In the genomic region with DNA sequence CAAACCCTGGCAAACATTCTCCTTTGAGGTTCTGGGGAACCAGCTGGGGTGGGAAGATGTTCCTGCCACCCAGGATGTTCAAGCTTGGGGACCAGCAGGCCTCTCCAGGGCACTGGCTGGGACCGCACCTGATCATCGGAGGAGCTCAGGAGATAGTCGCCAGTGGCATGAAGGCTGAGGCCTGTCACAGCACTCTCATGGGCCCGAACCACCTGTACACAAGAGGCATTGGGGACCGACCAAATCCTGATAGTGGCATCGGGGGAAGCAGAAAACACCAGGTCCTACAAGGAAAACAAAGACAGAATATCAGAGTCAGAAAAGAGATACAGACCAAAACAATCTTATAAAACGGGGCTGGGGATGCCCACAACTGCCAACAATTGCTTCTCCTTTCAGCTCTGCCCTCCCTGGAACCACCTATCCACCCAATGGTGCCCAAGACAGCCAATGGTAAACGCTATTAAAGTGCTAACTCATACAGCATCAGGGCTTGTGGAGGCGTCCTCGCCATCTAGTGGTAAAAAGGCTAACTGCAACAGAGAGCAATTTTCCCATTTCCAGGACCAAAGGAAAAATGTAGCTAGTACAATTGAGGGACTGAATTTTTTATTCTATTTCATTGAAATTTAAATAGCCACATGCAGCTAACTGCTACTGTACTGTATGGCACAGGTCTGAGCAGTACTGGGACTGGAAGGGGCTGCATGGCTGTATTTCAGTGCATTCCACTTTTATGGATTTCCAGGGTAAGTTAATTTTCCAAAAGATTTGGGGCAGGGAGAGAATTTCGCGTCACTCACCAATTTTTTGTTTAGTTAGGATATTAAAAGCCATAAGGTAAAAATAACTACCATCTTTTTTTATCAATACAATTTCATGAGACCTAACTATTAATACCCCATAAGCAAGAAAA, we compare ENCODE assay signal across 8 cellular contexts. TPM values are rescaled to one million over a fixed set of nuclear protein-coding genes. Genes with fewer than 3 reads are reported as not detected.
DNase-seq lines count a peak whose midpoint lies in the region; ATAC-seq and TF ChIP-seq lines count a peak whose summit lies in the region.

No MANE protein-coding gene starts in this region.

- peak overlapping the region; percentile 50 for H3K27ac Mint-ChIP-seq in activated CD4-positive, alpha-beta T cell treated with anti-CD3 and anti-CD28 coated beads, Interleukin-2, amount 10 ng/mL, durations not matched to agents 24 days and 14 days
- H3K27ac Mint-ChIP-seq in chondrocyte (ENCODE audit: unreplicated experiment): peak overlapping the region; percentile 49

- no peak overlapping the region for H3K4me3 Mint-ChIP-seq in activated CD4-positive, alpha-beta T cell treated with anti-CD3 and anti-CD28 coated beads, Interleukin-2, amount 10 ng/mL, durations not matched to agents 24 days and 14 days
- no peak overlapping the region for H3K4me3 Mint-ChIP-seq in chondrocyte (ENCODE audit: unreplicated experiment)

- TF ChIP-seq EP300 in upper lobe of left lung (IDR thresholded peaks at IDR 0.05): no peak

- H3K9me3 ChIP-seq in Peyer's patch: no peaks in the 10 kb centered on the region
- no peaks in the 10 kb centered on the region for H3K9me3 ChIP-seq in right lobe of liver
- no peaks in the 10 kb centered on the region for H3K9me3 ChIP-seq in upper lobe of left lung

- peaks cover 0 to 94% (median 3%) of the 10 kb centered on the region in 3 donors for H3K36me3 ChIP-seq in Peyer's patch
- peaks cover 9 to 93% (median 48%) of the 10 kb centered on the region in 4 donors for H3K36me3 ChIP-seq in right lobe of liver
- H3K36me3 ChIP-seq in upper lobe of left lung: peaks cover 61 to 93% (median 83%) of the 10 kb centered on the region in 4 donors

- no peaks in the 10 kb centered on the region for H3K9me3 Mint-ChIP-seq in activated CD4-positive, alpha-beta T cell treated with anti-CD3 and anti-CD28 coated beads, Interleukin-2, amount 10 ng/mL, durations not matched to agents 24 days and 14 days
- H3K9me3 Mint-ChIP-seq in chondrocyte (ENCODE audit: low read depth): no peaks in the 10 kb centered on the region

- H3K36me3 Mint-ChIP-seq in activated CD4-positive, alpha-beta T cell treated with anti-CD3 and anti-CD28 coated beads, Interleukin-2, amount 10 ng/mL, durations not matched to agents 24 days and 14 days (ENCODE audit: low read depth): peaks cover 73% of the 10 kb centered on the region
- H3K36me3 Mint-ChIP-seq in chondrocyte (ENCODE audit: low read depth): peaks cover 35% of the 10 kb centered on the region

- H3K4me3 ChIP-seq in Peyer's patch (no peak overlapping the region), right lobe of liver (no peak overlapping the region), upper lobe of left lung (no peak overlapping the region)

- H3K4me1 ChIP-seq in Peyer's patch: peaks cover 0 to 2% (median 0%) of the 10 kb centered on the region in 4 donors
- H3K4me1 ChIP-seq in right lobe of liver: peaks cover 0 to 6% (median 0%) of the 10 kb centered on the region in 4 donors
- peaks cover 0 to 2% (median under 1%) of the 10 kb centered on the region in 4 donors for H3K4me1 ChIP-seq in upper lobe of left lung

- peak; percentile 64 for ATAC-seq in HG03175 (IDR thresholded peaks at IDR 0.05; ENCODE audit: unreplicated experiment)
- ATAC-seq in right lobe of liver: peak; percentile 75 to 89 (median 82)
- peak; percentile 72 to 84 for ATAC-seq in upper lobe of left lung (ENCODE audit: low FRiP score in 2 of 2)

- 44% methylated on average over 11 of the region's 12 CpGs for whole genome bisulfite sequencing in right lobe of liver (ENCODE audit: insufficient coverage, low coverage, low lambda C conversion rate, missing lambda C conversion rate)
- 62 to 65% methylated on average over 12 of the region's 12 CpGs for WGBS in upper lobe of left lung, 2 donors

- H3K27me3 ChIP-seq in Peyer's patch: no peaks in the 10 kb centered on the region
- H3K27me3 ChIP-seq in right lobe of liver: no peaks in the 10 kb centered on the region
- no peaks in the 10 kb centered on the region for H3K27me3 ChIP-seq in upper lobe of left lung

- peak; percentile 81 for DNase-seq in activated CD4-positive, alpha-beta T cell treated with anti-CD3 and anti-CD28 coated beads, Interleukin-2, amount 10 ng/mL, durations not matched to agents 24 days and 14 days
- DNase-seq in activated CD4-positive, alpha-beta T cell treated with anti-CD3 and anti-CD28 coated beads for 1 hour: no peak
- peak in 1 of 3 donors; percentile 75 for DNase-seq in Peyer's patch
- DNase-seq in chondrocyte (ENCODE audit: low spot score): no peak
- DNase-seq in right lobe of liver: no peak
- peak in 1 of 2 donors; percentile 55 for DNase-seq in upper lobe of left lung
- DNase-seq in activated effector memory CD4-positive, alpha-beta T cell treated with Interleukin-2 at 50 U/mL for 16 hours: no peak

- H3K27me3 Mint-ChIP-seq in activated CD4-positive, alpha-beta T cell treated with anti-CD3 and anti-CD28 coated beads, Interleukin-2, amount 10 ng/mL, durations not matched to agents 24 days and 14 days: no peaks in the 10 kb centered on the region
- H3K27me3 Mint-ChIP-seq in chondrocyte (ENCODE audit: low read depth): no peaks in the 10 kb centered on the region

- no peak overlapping the region for H3K27ac ChIP-seq in Peyer's patch
- H3K27ac ChIP-seq in right lobe of liver: peak overlapping the region in 1 of 3 donors; percentile 1
- no peak overlapping the region for H3K27ac ChIP-seq in upper lobe of left lung

- peak; percentile 88 to 95 (median 91) for TF ChIP-seq CTCF in Peyer's patch (IDR thresholded peaks at IDR 0.05)
- peak; percentile 94 for TF ChIP-seq CTCF in chondrocyte (IDR thresholded peaks at IDR 0.05)
- peak; percentile 88 to 95 (median 92) for TF ChIP-seq CTCF in right lobe of liver (IDR thresholded peaks at IDR 0.05)
- peak; percentile 81 to 96 (median 88) for TF ChIP-seq CTCF in upper lobe of left lung (IDR thresholded peaks at IDR 0.05)

- intact Hi-C loops in activated CD4-positive, alpha-beta T cell treated with anti-CD3 and anti-CD28 coated beads, Interleukin-2, amount 10 ng/mL, durations not matched to agents 24 days and 14 days (cut with micrococcal nuclease): loop anchor here (1.0 kb wide), 1 partner anchor 68 kb away; no protein-coding TSS in a partner anchor
- intact Hi-C loops in right lobe of liver (cut with DNase I): no loop called here

- no peak for TF ChIP-seq POLR2A in Peyer's patch (IDR thresholded peaks at IDR 0.05)
- no peak for TF ChIP-seq POLR2A in right lobe of liver (IDR thresholded peaks at IDR 0.05)
- TF ChIP-seq POLR2A in upper lobe of left lung (IDR thresholded peaks at IDR 0.05): no peak

- peaks cover 12% of the 10 kb centered on the region for H3K4me1 Mint-ChIP-seq in activated CD4-positive, alpha-beta T cell treated with anti-CD3 and anti-CD28 coated beads, Interleukin-2, amount 10 ng/mL, durations not matched to agents 24 days and 14 days
- peaks cover 4% of the 10 kb centered on the region for H3K4me1 Mint-ChIP-seq in chondrocyte (ENCODE audit: low read depth)

RNA-seq across cellular contexts. Expression of gene PRPF19, which starts 7.1 kb away (rescaled TPM):
- total RNA-seq in activated CD4-positive, alpha-beta T cell treated with anti-CD3 and anti-CD28 coated beads, Interleukin-2, amount 10 ng/mL, durations not matched to agents 24 days and 14 days: 219 TPM in 2 replicates
- 10 to 100 TPM; 36.1 to 53.4 (median 46.5) TPM for total RNA-seq in Peyer's patch
- 48.4 to 51.3 TPM (median 48.6 TPM) in 3 replicates for total RNA-seq in chondrocyte
- total RNA-seq in right lobe of liver: 10 to 100 TPM; 45.5 to 82.6 (median 48.3) TPM
- total RNA-seq in upper lobe of left lung: 10 to 100 TPM; 10.5 to 72.8 (median 55.1) TPM

RNA-seq across cellular contexts. Expression of gene TMEM109, which starts 14.7 kb away (rescaled TPM):
- 144 and 147 TPM in 2 replicates for total RNA-seq in activated CD4-positive, alpha-beta T cell treated with anti-CD3 and anti-CD28 coated beads, Interleukin-2, amount 10 ng/mL, durations not matched to agents 24 days and 14 days
- total RNA-seq in Peyer's patch (10 to 100 TPM; 26.3 to 40.5 (median 36.6) TPM), chondrocyte (97.0 to 124 TPM (median 104 TPM) in 3 replicates), right lobe of liver (10 to 100 TPM; 29.0 to 40.9 (median 34.1) TPM), upper lobe of left lung (100 to 1,000 TPM in 5 of 6 donors, 10 to 100 TPM in 1; 27.2 to 153 (median 129) TPM)

RNA-seq across cellular contexts. Expression of gene TMEM132A, which starts 25.0 kb away (rescaled TPM):
- 2.3 and 3.5 TPM in 2 replicates for total RNA-seq in activated CD4-positive, alpha-beta T cell treated with anti-CD3 and anti-CD28 coated beads, Interleukin-2, amount 10 ng/mL, durations not matched to agents 24 days and 14 days
- total RNA-seq in Peyer's patch (10 to 100 TPM in 1 of 4 donors, 1 to 10 TPM in 3; 1.6 to 28.9 (median 4.0) TPM), chondrocyte (41.3 to 72.0 TPM (median 69.8 TPM) in 3 replicates), right lobe of liver (1 to 10 TPM in 4 of 6 experiments, under 1 TPM in 2; 0.76 to 4.2 (median 1.7) TPM), upper lobe of left lung (10 to 100 TPM in 2 of 6 donors, 1 to 10 TPM in 4; 3.6 to 18.2 (median 9.4) TPM)

RNA-seq across cellular contexts. Expression of gene ZP1, which starts 31.9 kb away (rescaled TPM):
- total RNA-seq in activated CD4-positive, alpha-beta T cell treated with anti-CD3 and anti-CD28 coated beads, Interleukin-2, amount 10 ng/mL, durations not matched to agents 24 days and 14 days: not detected in 2 replicates
- total RNA-seq in Peyer's patch (1 to 10 TPM in 1 of 4 donors, not detected in 3; 2.1 TPM), chondrocyte (0.40 to 0.49 TPM in 2 of 3 replicates, not detected in the other), right lobe of liver (not detected), upper lobe of left lung (not detected)

RNA-seq across cellular contexts. Expression of gene PTGDR2, which starts 43.5 kb away (rescaled TPM):
- 0.14 and 0.19 TPM in 2 replicates for total RNA-seq in activated CD4-positive, alpha-beta T cell treated with anti-CD3 and anti-CD28 coated beads, Interleukin-2, amount 10 ng/mL, durations not matched to agents 24 days and 14 days
- 10 to 100 TPM in 1 of 4 donors, 1 to 10 TPM in 3; 1.5 to 18.2 (median 2.6) TPM for total RNA-seq in Peyer's patch
- 0.12 TPM in 1 of 3 replicates, not detected in the others for total RNA-seq in chondrocyte
- total RNA-seq in right lobe of liver: under 1 TPM in 5 of 6 experiments, not detected in 1; 0.07 to 0.18 (median 0.12) TPM
- 1 to 10 TPM in 3 of 6 donors, under 1 TPM in 1, not detected in 2; 0.49 to 1.5 (median 1.1) TPM for total RNA-seq in upper lobe of left lung
